Comparison of ENCODE assay signal across 8 cellular contexts in the genomic region with DNA sequence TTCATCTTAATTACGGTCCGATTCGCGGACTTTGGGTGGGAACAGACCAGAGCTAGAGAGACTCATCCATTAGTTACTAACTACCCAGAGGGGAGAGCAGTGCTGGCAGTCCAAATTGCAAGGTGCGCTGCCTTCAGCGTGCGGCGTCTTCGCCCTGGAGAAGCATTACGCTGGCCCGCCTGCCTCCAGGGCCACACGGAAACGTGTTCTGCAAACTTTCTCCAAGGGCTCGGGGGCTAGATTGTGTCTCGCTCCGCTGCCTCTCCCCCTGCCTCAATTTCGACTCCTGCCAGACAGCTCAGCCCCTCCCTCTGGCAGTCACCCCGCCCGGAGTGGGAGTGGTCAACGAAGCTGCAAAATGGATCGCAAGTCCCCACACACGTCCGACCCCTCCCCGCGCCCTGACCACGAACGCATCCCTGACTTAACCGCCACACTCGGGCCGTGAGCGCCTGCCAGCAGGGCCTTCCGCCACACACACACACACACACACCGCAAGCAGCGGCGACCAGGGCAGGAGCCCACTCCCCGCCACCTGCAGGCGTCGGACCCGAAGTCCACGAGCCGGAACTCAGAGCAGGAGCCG. TPM values are rescaled to one million over a fixed set of nuclear protein-coding genes. Genes with fewer than 3 reads are reported as not detected.
DNase-seq lines count a peak whose midpoint lies in the region; ATAC-seq and TF ChIP-seq lines count a peak whose summit lies in the region.

No MANE protein-coding gene starts in this region.

- no peaks in the 10 kb centered on the region for H3K9me3 ChIP-seq in left ventricle myocardium inferior (replicated peaks)
- no peaks in the 10 kb centered on the region for H3K9me3 ChIP-seq in lower lobe of right lung
- H3K9me3 ChIP-seq in aorta (ENCODE audit: control insufficient read depth, low read length): no peaks in the 10 kb centered on the region
- H3K9me3 ChIP-seq in gastroesophageal sphincter: no peaks in the 10 kb centered on the region

- no peaks in the 10 kb centered on the region for H3K9me3 Mint-ChIP-seq in activated CD8-positive, alpha-beta T cell treated with anti-CD3 and anti-CD28 coated beads, Interleukin-2, amount 10 ng/mL, durations not matched to agents 7 days and 5 days (ENCODE audit: insufficient read depth)

- CTCF ChIA-PET in activated CD8-positive, alpha-beta T cell treated with anti-CD3 and anti-CD28 coated beads, Interleukin-2, amount 10 ng/mL, durations not matched to agents 7 days and 5 days (lab: Charles Lee): interaction anchor here (0.7 to 0.8 kb wide), 2 partner anchors 9 to 13 kb away, joined by 3 read pairs; no protein-coding TSS in a partner anchor

- H3K4me1 ChIP-seq in left ventricle myocardium inferior (peaks cover 12% of the 10 kb centered on the region), lower lobe of right lung (peaks cover 13% of the 10 kb centered on the region), aorta (ENCODE audit: control insufficient read depth in 1 of 2, insufficient read depth in 2 of 2, low read length in 2 of 2) (no peaks in the 10 kb centered on the region), gastroesophageal sphincter (peaks cover 0 to 14% (median 3%) of the 10 kb centered on the region in 3 donors)

- H3K27me3 ChIP-seq in left ventricle myocardium inferior (ENCODE audit: low read depth) (peaks cover 85% of the 10 kb centered on the region), lower lobe of right lung (ENCODE audit: low read depth) (peaks cover 64% of the 10 kb centered on the region), aorta (ENCODE audit: control insufficient read depth in 1 of 2, insufficient read depth in 2 of 2, low read length in 1 of 2) (no peaks in the 10 kb centered on the region), gastroesophageal sphincter (peaks cover 75% of the 10 kb centered on the region)

- no peak for TF ChIP-seq EP300 in gastroesophageal sphincter (IDR thresholded peaks at IDR 0.05)

- H3K27me3 Mint-ChIP-seq in activated CD8-positive, alpha-beta T cell treated with anti-CD3 and anti-CD28 coated beads, Interleukin-2, amount 10 ng/mL, durations not matched to agents 7 days and 5 days (ENCODE audit: low read depth): peaks cover 51% of the 10 kb centered on the region

- H3K4me3 ChIP-seq in left ventricle myocardium inferior (peak overlapping the region; percentile 50), lower lobe of right lung (peak overlapping the region; percentile 39), aorta (ENCODE audit: low read length in 2 of 2) (no peak overlapping the region), gastroesophageal sphincter (peak overlapping the region in 1 of 2 donors; percentile 23)

- H3K4me3 Mint-ChIP-seq in activated CD8-positive, alpha-beta T cell treated with anti-CD3 and anti-CD28 coated beads, Interleukin-2, amount 10 ng/mL, durations not matched to agents 7 days and 5 days: peak overlapping the region; percentile 58

- no peak overlapping the region for H3K27ac Mint-ChIP-seq in activated CD8-positive, alpha-beta T cell treated with anti-CD3 and anti-CD28 coated beads, Interleukin-2, amount 10 ng/mL, durations not matched to agents 7 days and 5 days

- WGBS in aorta, 2 donors: 2 to 34% methylated on average over 41 to 42 of the region's 42 CpGs
- no CpG with 5 or more reads among the region's 42 CpGs for WGBS in gastroesophageal sphincter (ENCODE audit: low coverage in 1 of 2), 2 donors

- DNase-seq in left ventricle myocardium inferior (no peak), left cardiac atrium (no peak), lower lobe of right lung (no peak), aorta (peak in 1 of 2 donors; percentile 75)
- no peak for DNase-seq in activated CD8-positive, alpha-beta T cell treated with anti-CD3 and anti-CD28 coated beads, Interleukin-2, amount 10 ng/mL, durations not matched to agents 7 days and 5 days
- no peak for DNase-seq in stimulated activated CD4-positive, alpha-beta T cell treated with anti-CD3 and anti-CD28 coated beads, Interleukin-4, amount 100 ng/mL, for 24 hours

- no peak for TF ChIP-seq POLR2A in gastroesophageal sphincter (IDR thresholded peaks at IDR 0.05)

- H3K36me3 ChIP-seq in left ventricle myocardium inferior: no peaks in the 10 kb centered on the region
- no peaks in the 10 kb centered on the region for H3K36me3 ChIP-seq in lower lobe of right lung
- no peaks in the 10 kb centered on the region for H3K36me3 ChIP-seq in aorta (ENCODE audit: control insufficient read depth in 1 of 2, insufficient read depth in 2 of 2, low read length in 1 of 2)
- H3K36me3 ChIP-seq in gastroesophageal sphincter: no peaks in the 10 kb centered on the region

- intact Hi-C loops in left ventricle myocardium inferior (cut with micrococcal nuclease): no loop called here
- intact Hi-C loops in left cardiac atrium (cut with DNase I): no loop called here
- intact Hi-C loops in lower lobe of right lung (cut with DNase I): no loop called here
- intact Hi-C loops in aorta (cut with DNase I): no loop called here

- H3K27ac ChIP-seq in left ventricle myocardium inferior (replicated peaks) (no peak overlapping the region), lower lobe of right lung (no peak overlapping the region), aorta (ENCODE audit: low read depth in 1 of 2, low read length in 2 of 2) (no peak overlapping the region), gastroesophageal sphincter (no peak overlapping the region)

- no peaks in the 10 kb centered on the region for H3K36me3 Mint-ChIP-seq in activated CD8-positive, alpha-beta T cell treated with anti-CD3 and anti-CD28 coated beads, Interleukin-2, amount 10 ng/mL, durations not matched to agents 7 days and 5 days (ENCODE audit: low read depth)

- ATAC-seq in left cardiac atrium: no peak
- ATAC-seq in activated CD8-positive, alpha-beta T cell treated with anti-CD3 and anti-CD28 coated beads, Interleukin-2, amount 10 ng/mL, durations not matched to agents 7 days and 5 days: peak; percentile 42
- peak in 1 of 2 donors; percentile 49 for ATAC-seq in lower lobe of right lung
- ATAC-seq in aorta (ENCODE audit: low FRiP score): peak; percentile 9
- no peak for ATAC-seq in GM19324 (IDR thresholded peaks at IDR 0.05; ENCODE audit: low FRiP score, unreplicated experiment)
- ATAC-seq in gastroesophageal sphincter: no peak

- peaks cover 15% of the 10 kb centered on the region for H3K4me1 Mint-ChIP-seq in activated CD8-positive, alpha-beta T cell treated with anti-CD3 and anti-CD28 coated beads, Interleukin-2, amount 10 ng/mL, durations not matched to agents 7 days and 5 days (ENCODE audit: low read depth)

- POLR2A ChIA-PET in activated CD8-positive, alpha-beta T cell treated with anti-CD3 and anti-CD28 coated beads, Interleukin-2, amount 10 ng/mL, durations not matched to agents 7 days and 5 days (lab: Charles Lee): no interaction called here

- TF ChIP-seq CTCF in left ventricle myocardium inferior (IDR thresholded peaks at IDR 0.05; ENCODE audit: borderline replicate concordance): no peak
- no peak for TF ChIP-seq CTCF in lower lobe of right lung (IDR thresholded peaks at IDR 0.05)
- no peak for TF ChIP-seq CTCF in gastroesophageal sphincter (IDR thresholded peaks at IDR 0.05)

RNA-seq across cellular contexts. Expression of gene NKAP, which starts 47.0 kb away (rescaled TPM):
- total RNA-seq in left ventricle myocardium inferior: 5.0 TPM
- total RNA-seq in left cardiac atrium: 1 to 10 TPM; 4.4 to 6.8 TPM
- total RNA-seq in activated CD8-positive, alpha-beta T cell treated with anti-CD3 and anti-CD28 coated beads, Interleukin-2, amount 10 ng/mL, durations not matched to agents 7 days and 5 days: 1 to 10 TPM; 6.5 to 7.6 TPM
- total RNA-seq in lower lobe of right lung: 8.8 TPM
- 1 to 10 TPM; 7.0 to 8.0 TPM for total RNA-seq in aorta
- polyA plus RNA-seq in aorta: 1 to 10 TPM; 2.9 to 7.5 TPM
- total RNA-seq in gastroesophageal sphincter: 10 to 100 TPM in 1 of 4 donors, 1 to 10 TPM in 3; 5.9 to 12.6 (median 6.3) TPM

Comparison
In these comparisons a context has a peak if more than half of its experiments do, and no peak if none do; other contexts are left out.
1. H3K4me3 ChIP-seq: peak in left ventricle myocardium inferior (single experiment) and lower lobe of right lung (single experiment); none in aorta (0 of 2).
2. ATAC-seq: peak in activated CD8-positive, alpha-beta T cell treated with anti-CD3 and anti-CD28 coated beads, Interleukin-2, amount 10 ng/mL, durations not matched to agents 7 days and 5 days (single experiment) and aorta (single experiment); none in left cardiac atrium (0 of 2), GM19324 (single experiment) and gastroesophageal sphincter (single experiment).